ENCODE assay signal across 33 cellular contexts in genomic region chr11:134757633-134758032, GRCh38.
"Had no signal": no experiment of that assay in that cellular context is flagged by ENCODE, and none has a peak within 500 bp of the region (broad histone marks: within the 10 kb centered on the region; RNA-seq: fewer than 3 reads in every experiment).

No MANE protein-coding gene starts in this region.

- H3K9me3 ChIP-seq: body of pancreas, breast epithelium had no signal

- H3K27me3 Mint-ChIP-seq: activated CD4-positive, alpha-beta memory T cell treated with anti-CD3 and anti-CD28 coated beads for 36 hours; activated CD4-positive, alpha-beta T cell treated with anti-CD3 and anti-CD28 coated beads, Interleukin-2, amount 10 ng/mL, durations not matched to agents 24 days and 14 days; activated CD8-positive, alpha-beta T cell treated with anti-CD3 and anti-CD28 coated beads for 36 hours; activated naive CD4-positive, alpha-beta T cell treated with anti-CD3 and anti-CD28 coated beads, Interleukin-2, amount 50 U/mL, for 24 hours had no signal

- H3K27ac ChIP-seq: body of pancreas, brain microvascular endothelial cell, breast epithelium, VCaP had no signal

- H3K4me1 ChIP-seq: body of pancreas, breast epithelium had no signal

- H3K4me3 Mint-ChIP-seq: activated B cell treated with CpG ODN at 0.5 μM for 24 hours; activated CD4-positive, alpha-beta memory T cell treated with anti-CD3 and anti-CD28 coated beads for 36 hours; activated CD4-positive, alpha-beta T cell treated with anti-CD3 and anti-CD28 coated beads, Interleukin-2, amount 10 ng/mL, durations not matched to agents 24 days and 14 days; activated CD8-positive, alpha-beta T cell treated with anti-CD3 and anti-CD28 coated beads for 36 hours; activated naive CD4-positive, alpha-beta T cell treated with anti-CD3 and anti-CD28 coated beads, Interleukin-2, amount 10 ng/mL, durations not matched to agents 7 days and 5 days; activated naive CD4-positive, alpha-beta T cell treated with anti-CD3 and anti-CD28 coated beads, Interleukin-2, amount 50 U/mL, for 24 hours; activated naive CD8-positive, alpha-beta T cell; activated naive CD8-positive, alpha-beta T cell treated with anti-CD3 and anti-CD28 coated beads, Interleukin-2, amount 10 ng/mL, durations not matched to agents 7 days and 5 days; activated naive CD8-positive, alpha-beta T cell treated with anti-CD3 and anti-CD28 coated beads, Interleukin-2, amount 50 U/mL, for 24 hours; activated T-cell treated with anti-CD3 and anti-CD28 coated beads, Interleukin-2, amount 50 U/mL, for 4 hours; activated T-cell treated with anti-CD3 and anti-CD28 coated beads, Interleukin-2, amount 50 U/mL, for 72 hours; activated T-helper 1 cell treated with anti-CD3 and anti-CD28 coated beads, Interleukin-12 subunit alpha, Interleukin-12 subunit beta, Interleukin-2, Interleukin-4 antibody, amounts not matched to agents 30 ng/mL and 10 ng/mL and 1 ng/mL, durations not matched to agents 14 hours and 24 hours and 36 hours; activated T-helper 17 cell treated with anti-CD3 and anti-CD28 coated beads, Interleukin-2, amount 50 U/mL, for 72 hours; T-cell; T-helper 2 cell treated with Interferon-gamma antibody and Interleukin-4, amounts not matched to agents 5 μg/mL and 100 μg/mL, for 36 hours had no signal

- ATAC-seq: activated CD8-positive, alpha-beta T cell treated with anti-CD3 and anti-CD28 coated beads for 36 hours; activated naive CD8-positive, alpha-beta T cell treated with anti-CD3 and anti-CD28 coated beads, Interleukin-2, amount 50 U/mL, for 24 hours; activated T-cell treated with anti-CD3 and anti-CD28 coated beads, Interleukin-2, amount 50 U/mL, for 4 hours; activated T-cell treated with anti-CD3 and anti-CD28 coated beads, Interleukin-2, amount 50 U/mL, for 72 hours; activated T-helper 17 cell treated with anti-CD3 and anti-CD28 coated beads, Interleukin-2, amount 50 U/mL, for 72 hours; body of pancreas; T-cell had no signal

- H3K4me3 ChIP-seq: body of pancreas, breast epithelium had no signal

- H3K27me3 ChIP-seq: body of pancreas, brain microvascular endothelial cell had no signal

- H3K27ac Mint-ChIP-seq: activated B cell treated with CpG ODN at 0.5 μM for 24 hours; activated CD4-positive, alpha-beta memory T cell treated with anti-CD3 and anti-CD28 coated beads for 36 hours; activated CD4-positive, alpha-beta T cell treated with anti-CD3 and anti-CD28 coated beads, Interleukin-2, amount 10 ng/mL, durations not matched to agents 24 days and 14 days; activated CD8-positive, alpha-beta T cell treated with anti-CD3 and anti-CD28 coated beads for 36 hours; activated naive CD4-positive, alpha-beta T cell treated with anti-CD3 and anti-CD28 coated beads, Interleukin-2, amount 10 ng/mL, durations not matched to agents 7 days and 5 days; activated naive CD4-positive, alpha-beta T cell treated with anti-CD3 and anti-CD28 coated beads, Interleukin-2, amount 50 U/mL, for 24 hours; activated naive CD8-positive, alpha-beta T cell; activated naive CD8-positive, alpha-beta T cell treated with anti-CD3 and anti-CD28 coated beads, Interleukin-2, amount 10 ng/mL, durations not matched to agents 7 days and 5 days; activated naive CD8-positive, alpha-beta T cell treated with anti-CD3 and anti-CD28 coated beads, Interleukin-2, amount 50 U/mL, for 24 hours; activated T-cell treated with anti-CD3 and anti-CD28 coated beads, Interleukin-2, amount 50 U/mL, for 72 hours; activated T-helper 1 cell treated with anti-CD3 and anti-CD28 coated beads, Interleukin-12 subunit alpha, Interleukin-12 subunit beta, Interleukin-2, Interleukin-4 antibody, amounts not matched to agents 30 ng/mL and 10 ng/mL and 1 ng/mL, durations not matched to agents 14 hours and 24 hours and 36 hours; activated T-helper 17 cell treated with anti-CD3 and anti-CD28 coated beads, Interleukin-2, amount 50 U/mL, for 72 hours; T-cell; T-helper 2 cell treated with Interferon-gamma antibody and Interleukin-4, amounts not matched to agents 5 μg/mL and 100 μg/mL, for 36 hours had no signal

- DNase-seq: activated B cell treated with CpG ODN at 0.5 μM for 24 hours; activated CD4-positive, alpha-beta memory T cell treated with anti-CD3 and anti-CD28 coated beads for 36 hours; activated CD4-positive, alpha-beta T cell treated with anti-CD3 and anti-CD28 coated beads for 4 hours; activated CD4-positive, alpha-beta T cell treated with anti-CD3 and anti-CD28 coated beads, Interleukin-2, amount 10 ng/mL, durations not matched to agents 24 days and 14 days; activated CD4-positive, alpha-beta T cell treated with anti-CD3 and anti-CD28 coated beads, Interleukin-2, amount 50 U/mL, for 1 hour; activated CD4-positive, alpha-beta T cell treated with anti-CD3 and anti-CD28 coated beads, Interleukin-2, amount 50 U/mL, for 4 hours; activated CD4-positive, CD25-positive, alpha-beta regulatory T cell treated with anti-CD3 and anti-CD28 coated beads, Interleukin-2, amount 50 U/mL, for 72 hours; activated CD8-positive, alpha-beta memory T cell treated with anti-CD3 and anti-CD28 coated beads, Interleukin-2, amount 50 U/mL, for 4 hours; activated CD8-positive, alpha-beta T cell treated with anti-CD3 and anti-CD28 coated beads for 36 hours; activated effector memory CD4-positive, alpha-beta T cell treated with anti-CD3 and anti-CD28 coated beads, Interleukin-2, amount 50 U/mL, for 16 hours; activated gamma-delta T cell treated with Interleukin-2 at 50 U/mL for 16 hours; activated naive CD4-positive, alpha-beta T cell; activated naive CD4-positive, alpha-beta T cell treated with anti-CD3 and anti-CD28 coated beads, Interleukin-2, amount 10 ng/mL, durations not matched to agents 7 days and 5 days; activated naive CD8-positive, alpha-beta T cell treated with anti-CD3 and anti-CD28 coated beads, Interleukin-2, amount 10 ng/mL, durations not matched to agents 7 days and 5 days; activated naive CD8-positive, alpha-beta T cell treated with anti-CD3 and anti-CD28 coated beads, Interleukin-2, amount 50 U/mL, for 24 hours; activated T-cell treated with anti-CD3 and anti-CD28 coated beads for 4 hours; activated T-cell treated with anti-CD3 and anti-CD28 coated beads, Interleukin-2, amount 50 U/mL, for 1 hour; activated T-cell treated with anti-CD3 and anti-CD28 coated beads, Interleukin-2, amount 50 U/mL, for 4 hours; activated T-cell treated with anti-CD3 and anti-CD28 coated beads, Interleukin-2, amount 50 U/mL, for 72 hours; aorta; body of pancreas; brain microvascular endothelial cell; central memory CD4-positive, alpha-beta T cell; T-helper 2 cell; T-helper 9 cell had no signal

- H3K36me3 ChIP-seq: brain microvascular endothelial cell, breast epithelium had no signal

- H3K9me3 Mint-ChIP-seq: activated B cell treated with CpG ODN at 0.5 μM for 24 hours; activated CD4-positive, alpha-beta memory T cell treated with anti-CD3 and anti-CD28 coated beads for 36 hours; activated CD4-positive, alpha-beta T cell treated with anti-CD3 and anti-CD28 coated beads, Interleukin-2, amount 10 ng/mL, durations not matched to agents 24 days and 14 days; activated CD8-positive, alpha-beta T cell treated with anti-CD3 and anti-CD28 coated beads for 36 hours; activated naive CD4-positive, alpha-beta T cell treated with anti-CD3 and anti-CD28 coated beads, Interleukin-2, amount 10 ng/mL, durations not matched to agents 7 days and 5 days; activated naive CD4-positive, alpha-beta T cell treated with anti-CD3 and anti-CD28 coated beads, Interleukin-2, amount 50 U/mL, for 24 hours; activated naive CD8-positive, alpha-beta T cell treated with anti-CD3 and anti-CD28 coated beads, Interleukin-2, amount 10 ng/mL, durations not matched to agents 7 days and 5 days; activated naive CD8-positive, alpha-beta T cell treated with anti-CD3 and anti-CD28 coated beads, Interleukin-2, amount 50 U/mL, for 24 hours; activated T-cell treated with anti-CD3 and anti-CD28 coated beads, Interleukin-2, amount 50 U/mL, for 4 hours; activated T-cell treated with anti-CD3 and anti-CD28 coated beads, Interleukin-2, amount 50 U/mL, for 72 hours; activated T-helper 1 cell treated with anti-CD3 and anti-CD28 coated beads, Interleukin-12 subunit alpha, Interleukin-12 subunit beta, Interleukin-2, Interleukin-4 antibody, amounts not matched to agents 30 ng/mL and 10 ng/mL and 1 ng/mL, durations not matched to agents 14 hours and 24 hours and 36 hours; activated T-helper 17 cell treated with anti-CD3 and anti-CD28 coated beads, Interleukin-2, amount 50 U/mL, for 72 hours; T-cell; T-helper 2 cell treated with Interferon-gamma antibody and Interleukin-4, amounts not matched to agents 5 μg/mL and 100 μg/mL, for 36 hours had no signal

- H3K4me1 Mint-ChIP-seq: activated B cell treated with CpG ODN at 0.5 μM for 24 hours; activated CD4-positive, alpha-beta T cell treated with anti-CD3 and anti-CD28 coated beads, Interleukin-2, amount 10 ng/mL, durations not matched to agents 24 days and 14 days; activated naive CD4-positive, alpha-beta T cell treated with anti-CD3 and anti-CD28 coated beads, Interleukin-2, amount 10 ng/mL, durations not matched to agents 7 days and 5 days; activated naive CD4-positive, alpha-beta T cell treated with anti-CD3 and anti-CD28 coated beads, Interleukin-2, amount 50 U/mL, for 24 hours; activated naive CD8-positive, alpha-beta T cell treated with anti-CD3 and anti-CD28 coated beads, Interleukin-2, amount 10 ng/mL, durations not matched to agents 7 days and 5 days; activated naive CD8-positive, alpha-beta T cell treated with anti-CD3 and anti-CD28 coated beads, Interleukin-2, amount 50 U/mL, for 24 hours; activated T-helper 17 cell treated with anti-CD3 and anti-CD28 coated beads, Interleukin-2, amount 50 U/mL, for 72 hours; T-cell had no signal

- H3K36me3 Mint-ChIP-seq: activated CD4-positive, alpha-beta memory T cell treated with anti-CD3 and anti-CD28 coated beads for 36 hours; activated naive CD4-positive, alpha-beta T cell treated with anti-CD3 and anti-CD28 coated beads, Interleukin-2, amount 10 ng/mL, durations not matched to agents 7 days and 5 days; activated naive CD4-positive, alpha-beta T cell treated with anti-CD3 and anti-CD28 coated beads, Interleukin-2, amount 50 U/mL, for 24 hours; activated naive CD8-positive, alpha-beta T cell; activated naive CD8-positive, alpha-beta T cell treated with anti-CD3 and anti-CD28 coated beads, Interleukin-2, amount 10 ng/mL, durations not matched to agents 7 days and 5 days; T-cell had no signal
